In genomic region chr18:22975508-22975907, GRCh38 we compare ENCODE assay signal across 22 cellular contexts. TPM values are rescaled to one million over a fixed set of nuclear protein-coding genes. Genes with fewer than 3 reads are reported as not detected.
DNase-seq lines count a peak whose midpoint lies in the region; ATAC-seq, FAIRE-seq and TF ChIP-seq lines count a peak whose summit lies in the region.
"Had no signal": no experiment of that assay in that cellular context is flagged by ENCODE, and none has a peak within 500 bp of the region (broad histone marks: within the 10 kb centered on the region; RNA-seq: fewer than 3 reads in every experiment).

No MANE protein-coding gene starts in this region.

- TF ChIP-seq CTCF in GM12878 (IDR thresholded peaks at IDR 0.05 in 2 of 3, conservative IDR thresholded peaks at IDR 0.05 in 1 of 3; ENCODE audit: control insufficient read depth in 2 of 3, extremely low read depth in 1 of 3, insufficient read depth in 1 of 3, low read depth in 3 of 3, low read length in 3 of 3) (no peak), nephron progenitor cell (IDR thresholded peaks at IDR 0.05) (no peak)

- ATAC-seq in GM12878: no peak
- no peak for ATAC-seq in HG03108 (IDR thresholded peaks at IDR 0.05; ENCODE audit: unreplicated experiment)
- ATAC-seq: CD8-positive, alpha-beta T cell had no signal

- no peak for FAIRE-seq in GM12878 (lab: Jason Lieb, UNC)

- TF ChIP-seq EP300 in GM12878 (IDR thresholded peaks at IDR 0.05; ENCODE audit: borderline replicate concordance in 1 of 2, control insufficient read depth in 1 of 2, low read depth in 2 of 2, low read length in 2 of 2): no peak

- in situ Hi-C loops in GM12878 (cut with MboI): no loop called here

- intact Hi-C loops in GM12878 (cut with micrococcal nuclease; ENCODE audit: unreplicated experiment): no loop called here

- no peak overlapping the region for H3K27ac ChIP-seq in GM12878 (ENCODE audit: control insufficient read depth, insufficient read depth)
- H3K27ac ChIP-seq: cardiac muscle cell, lower lobe of right lung, right atrium auricular region, thoracic aorta had no signal

- H3K36me3 Mint-ChIP-seq in nephron progenitor cell (ENCODE audit: low read depth): peaks cover 33% of the 10 kb centered on the region
- H3K36me3 Mint-ChIP-seq: CD8-positive, alpha-beta T cell had no signal

- H3K4me3 Mint-ChIP-seq in nephron progenitor cell: no peak overlapping the region
- H3K4me3 Mint-ChIP-seq: activated CD4-positive, alpha-beta T cell treated with anti-CD3 and anti-CD28 coated beads, Interleukin-2, amount 10 ng/mL, durations not matched to agents 24 days and 14 days; CD8-positive, alpha-beta T cell had no signal

- TF ChIP-seq POLR2A in GM12878 (IDR thresholded peaks at IDR 0.05; ENCODE audit: low read depth, low read length): no peak

- RAD21 ChIA-PET in GM12878 (lab: Charles Lee; ENCODE audit: unreplicated experiment): interaction anchor here (0.9 to 4.4 kb wide), 3 partner anchors 17 to 161 kb away, joined by 3 to 26 read pairs (median 3); no protein-coding TSS in a partner anchor

- no peak overlapping the region for H2AFZ ChIP-seq in GM12878 (ENCODE audit: control insufficient read depth, low read depth, low read length)

- no peaks in the 10 kb centered on the region for H3K79me2 ChIP-seq in GM12878 (ENCODE audit: control insufficient read depth, insufficient read depth, low read length)

- H4K20me1 ChIP-seq in GM12878 (ENCODE audit: control insufficient read depth, insufficient read depth): no peaks in the 10 kb centered on the region

- BruUV-seq in GM12878 (replicated peaks; lab: Mats Ljungman, UMichigan): no TSS peak

- no peak overlapping the region for H3K4me2 ChIP-seq in GM12878 (ENCODE audit: control insufficient read depth, insufficient read depth)

- H3K9me3 Mint-ChIP-seq in nephron progenitor cell: no peaks in the 10 kb centered on the region
- H3K9me3 Mint-ChIP-seq: activated CD4-positive, alpha-beta T cell treated with anti-CD3 and anti-CD28 coated beads, Interleukin-2, amount 10 ng/mL, durations not matched to agents 24 days and 14 days; CD8-positive, alpha-beta T cell had no signal

- H3K27ac Mint-ChIP-seq in nephron progenitor cell: peak overlapping the region; percentile 4
- H3K27ac Mint-ChIP-seq: activated CD4-positive, alpha-beta T cell treated with anti-CD3 and anti-CD28 coated beads, Interleukin-2, amount 10 ng/mL, durations not matched to agents 24 days and 14 days; CD8-positive, alpha-beta T cell had no signal

- SMC1A ChIA-PET in GM12878 (lab: Charles Lee; ENCODE audit: uncharacterized antibody, unreplicated experiment): interaction anchor here (0.7 to 5.4 kb wide), 6 partner anchors 9 to 45 kb away, joined by 3 to 52 read pairs (median 4); partner anchors contain the start of gene RBBP8

- CTCF ChIA-PET in GM12878 (lab: Yijun Ruan, JAX): interaction anchor here (0.9 to 2.0 kb wide), 4 partner anchors 22 to 176 kb away, joined by 3 to 10 read pairs (median 8); no protein-coding TSS in a partner anchor

- H3K4me1 Mint-ChIP-seq in nephron progenitor cell: peaks cover 22% of the 10 kb centered on the region

- peaks cover 1 to 4% of the 10 kb centered on the region in 2 experiments; a peak in 3 of 4 replicates for H3K36me3 ChIP-seq in GM12878 (ENCODE audit: control insufficient read depth in 2 of 2, insufficient read depth in 2 of 2, low read length in 1 of 2)
- H3K36me3 ChIP-seq: cardiac muscle cell, lower lobe of right lung, right atrium auricular region, thoracic aorta had no signal

- no peaks in the 10 kb centered on the region for H3K9me3 ChIP-seq in GM12878 (replicated peaks; ENCODE audit: control insufficient read depth, insufficient read depth, low read length)
- H3K9me3 ChIP-seq: lower lobe of right lung, right atrium auricular region, thoracic aorta had no signal

- TF ChIP-seq RAD21 in GM12878 (IDR thresholded peaks at IDR 0.05; ENCODE audit: insufficient read depth, low read depth, low read length): no peak

- POLR2A ChIA-PET in GM12878 (lab: Charles Lee): no interaction called here

- H3K27me3 Mint-ChIP-seq in nephron progenitor cell (ENCODE audit: low read depth, poor library complexity): no peaks in the 10 kb centered on the region
- H3K27me3 Mint-ChIP-seq: activated CD4-positive, alpha-beta T cell treated with anti-CD3 and anti-CD28 coated beads, Interleukin-2, amount 10 ng/mL, durations not matched to agents 24 days and 14 days had no signal

- DNase-seq in CD1c-positive myeloid dendritic cell (ENCODE audit: extremely low spot score) (peak; percentile 24), KG1 (lab: John Stamatoyannopoulos, UW) (peak; percentile 15), GM12878 (ENCODE audit: low read depth, low spot score) (no peak), nephron progenitor cell (no peak), GDM1 (lab: John Stamatoyannopoulos, UW) (no peak)
- no peak for DNase-seq in stimulated activated naive CD4-positive, alpha-beta T cell treated with Interleukin-2 at 50 U/mL for 16 hours (lab: John Stamatoyannopoulos, UW)
- DNase-seq: activated CD4-positive, alpha-beta T cell treated with anti-CD3 and anti-CD28 coated beads, Interleukin-2, amount 10 ng/mL, durations not matched to agents 24 days and 14 days; activated CD8-positive, alpha-beta memory T cell treated with anti-CD3 and anti-CD28 coated beads, Interleukin-2, amount 50 U/mL, for 48 hours; activated gamma-delta T cell; CD8-positive, alpha-beta T cell; dermis blood vessel endothelial cell; DND-41; H7; Karpas-422; lower lobe of right lung; NCI-H1417; NCI-H2107; NCI-H510A treated with DMSO at 0.1 percent for 48 hours had no signal

- 56% methylated on average over 1 of the region's 1 CpG for WGBS in GM12878 (ENCODE audit: insufficient coverage, insufficient replicate concordance, low lambda C conversion rate, missing lambda C conversion rate)

- no peak overlapping the region for H3K9ac ChIP-seq in GM12878 (ENCODE audit: control insufficient read depth, insufficient read depth, low read length)

- no peak overlapping the region for H3K4me3 ChIP-seq in GM12878
- H3K4me3 ChIP-seq: cardiac muscle cell, lower lobe of right lung, right atrium auricular region, thoracic aorta had no signal

- H3K27me3 ChIP-seq in GM12878 (replicated peaks in 1 of 2; ENCODE audit: control insufficient read depth in 2 of 2, insufficient read depth in 2 of 2, low read length in 1 of 2): no peaks in the 10 kb centered on the region
- H3K27me3 ChIP-seq: cardiac muscle cell, right atrium auricular region had no signal

- no peaks in the 10 kb centered on the region for H3K4me1 ChIP-seq in GM12878 (ENCODE audit: control insufficient read depth, insufficient read depth, low read length)
- H3K4me1 ChIP-seq: lower lobe of right lung, right atrium auricular region had no signal

TF ChIP-seq in GM12878, 131 proteins besides CTCF, POLR2A, EP300 and RAD21:
- TF ChIP-seq SPI1 (IDR thresholded peaks at IDR 0.05; ENCODE audit: borderline replicate concordance, insufficient read depth, low read depth, low read length): 0 out of 2 replicates have a peak, but pooled peaks have one; percentile 5
- no peak for TF ChIP-seq TCF3 (IDR thresholded peaks at IDR 0.05; ENCODE audit: borderline replicate concordance, insufficient read depth, low read depth, low read length)

RNA-seq across cellular contexts. Expression of gene RBBP8, which starts 42.4 kb away (rescaled TPM):
- total RNA-seq in GM12878 (2013; cell fraction: nucleolus; rRNA removed): 39.6 and 39.8 TPM in 2 replicates
- total RNA-seq in GM12878 (2014; rRNA removed) (53.8 and 83.5 TPM in 2 replicates), GM12878 (2014; rRNA removed; fragmentation: Illumina TruSeq; extraction: Trizol) (81.9 and 82.3 TPM in 2 replicates), GM12878 (2021) (65.0 and 66.6 TPM in 2 replicates)
- polyA plus RNA-seq in GM12878 (2011; ENCODE audit: low read depth): 31.7 TPM
- polyA plus RNA-seq in GM12878 (2011; rRNA removed) (70.8 and 108 TPM in 2 replicates), GM12878 (2014; fragmentation: Illumina TruSeq; extraction: Trizol) (72.9 and 95.4 TPM in 2 replicates), GM12878 (2014; fragmentation: Nextera tagmentation; extraction: Ambion mirVana) (10 to 100 TPM; 49.4 to 59.5 TPM), GM12878 (2014; rRNA removed) (32.7 and 46.2 TPM in 2 replicates), GM12878 (2016; fragmentation: Nextera tagmentation; extraction: Ambion mirVana) (10 to 100 TPM; 70.8 to 81.4 TPM)
- 26.0 and 30.7 TPM in 2 replicates for polyA plus RNA-seq in GM12878 (2011; cell fraction: cytosol; rRNA removed)
- polyA plus RNA-seq in GM12878 (2011; cell fraction: nucleus; rRNA removed): 19.7 and 22.3 TPM in 2 replicates
- polyA plus RNA-seq in GM12878 (2012): 25.0 and 29.8 TPM in 2 replicates
- 33.2 and 61.9 TPM in 2 replicates for polyA minus RNA-seq in GM12878 (2011; rRNA and poly(A)+ RNA removed)
- 26.9 and 37.1 TPM in 2 replicates for polyA minus RNA-seq in GM12878 (2011; cell fraction: cytosol; rRNA and poly(A)+ RNA removed)
- polyA minus RNA-seq in GM12878 (2011; cell fraction: nucleus; rRNA and poly(A)+ RNA removed): 11.8 and 20.9 TPM in 2 replicates

Comparison
In these comparisons a context has a peak if more than half of its experiments do, and no peak if none do; other contexts are left out.
1. DNase-seq: peak in CD1c-positive myeloid dendritic cell (single experiment) and KG1 (single experiment); none in GM12878 (single experiment), nephron progenitor cell (single experiment), GDM1 (single experiment) and stimulated activated naive CD4-positive, alpha-beta T cell treated with Interleukin-2 at 50 U/mL for 16 hours (single experiment).